In genomic region chr7:108492742-108493141, GRCh38 we compare ENCODE assay signal across 27 cellular contexts. TPM values are rescaled to one million over a fixed set of nuclear protein-coding genes. Genes with fewer than 3 reads are reported as not detected.
DNase-seq lines count a peak whose midpoint lies in the region; ATAC-seq and TF ChIP-seq lines count a peak whose summit lies in the region.
"Had no signal": no experiment of that assay in that cellular context is flagged by ENCODE, and none has a peak within 500 bp of the region (broad histone marks: within the 10 kb centered on the region; RNA-seq: fewer than 3 reads in every experiment).

No MANE protein-coding gene starts in this region.

- H3K27ac ChIP-seq in mesenchymal stem cell (ENCODE audit: low read length, poor library complexity, severe bottlenecking), result no peak overlapping the region
- H3K27ac ChIP-seq: gastrocnemius medialis, HL-60, lower lobe of right lung, upper lobe of left lung had no signal

- H2BK15ac ChIP-seq in mesenchymal stem cell (ENCODE audit: low read depth, poor library complexity, severe bottlenecking), result no peak overlapping the region

- H3K36me3 Mint-ChIP-seq in WTC11, result no peaks in the 10 kb centered on the region

- no peak overlapping the region for H3K4ac ChIP-seq in mesenchymal stem cell (ENCODE audit: low read depth in 1 of 2, low read length in 2 of 2)

- H3K4me1 Mint-ChIP-seq in WTC11, result no peaks in the 10 kb centered on the region

- CTCF ChIA-PET in WTC11 (lab: Charles Lee), result interaction anchor here (1.2 kb wide), 1 partner anchor 44 kb away, joined by 3 read pairs; no protein-coding TSS in a partner anchor

- POLR2A ChIA-PET in WTC11 (lab: Charles Lee), result no interaction called here

- H3K27ac Mint-ChIP-seq in WTC11, result peak overlapping the region; percentile 42; the same call in 1 of the 2 replicates
- H3K27ac Mint-ChIP-seq: activated naive CD8-positive, alpha-beta T cell; activated T-helper 2 cell treated with anti-CD3 and anti-CD28 coated beads, Interferon-gamma antibody, Interleukin-2, Interleukin-4, amounts not matched to agents 10 μg/mL and 5 μg/mL and 100 μg/mL, durations not matched to agents 14 hours and 24 hours and 36 hours; B cell; CD8-positive, alpha-beta memory T cell had no signal

- no peak overlapping the region for H3K23ac ChIP-seq in mesenchymal stem cell (ENCODE audit: low read length in 2 of 2)

- no peak for ATAC-seq in WTC11
- ATAC-seq: gastrocnemius medialis, HepG2, lower lobe of right lung had no signal

- no peak overlapping the region for H3K4me3 Mint-ChIP-seq in WTC11
- H3K4me3 Mint-ChIP-seq: activated naive CD8-positive, alpha-beta T cell; B cell had no signal

- no peak overlapping the region for H2AK5ac ChIP-seq in mesenchymal stem cell (ENCODE audit: low read length, severe bottlenecking)

- H3K9ac ChIP-seq in mesenchymal stem cell (ENCODE audit: low read length), result no peak overlapping the region

- H3K36me3 ChIP-seq in mesenchymal stem cell (ENCODE audit: control insufficient read depth in 1 of 2, insufficient read depth in 2 of 2, low read depth in 1 of 2, low read length in 2 of 2), result peaks cover 3 to 62% of the 10 kb centered on the region in 2 experiments
- H3K36me3 ChIP-seq: HAP-1 had no signal

- H3K4me2 ChIP-seq in mesenchymal stem cell (ENCODE audit: low read length, poor library complexity, severe bottlenecking), result no peak overlapping the region

- H3K4me3 ChIP-seq in foreskin fibroblast (ENCODE audit: low read depth in 1 of 2, low read length in 2 of 2) (no peak overlapping the region), mesenchymal stem cell (ENCODE audit: insufficient read depth in 1 of 2, low read depth in 1 of 2, low read length in 2 of 2) (no peak overlapping the region)
- H3K4me3 ChIP-seq: gastrocnemius medialis, HAP-1, lower lobe of right lung, upper lobe of left lung had no signal

- H2BK120ac ChIP-seq in mesenchymal stem cell (ENCODE audit: low read depth, low read length), result no peak overlapping the region

- H2BK12ac ChIP-seq in mesenchymal stem cell (ENCODE audit: low read length in 2 of 2), result no peak overlapping the region

- H4K8ac ChIP-seq in mesenchymal stem cell (ENCODE audit: low read length), result no peak overlapping the region

- H4K91ac ChIP-seq in mesenchymal stem cell (ENCODE audit: low read length), result no peak overlapping the region

- H3K9me3 Mint-ChIP-seq in WTC11, result no peaks in the 10 kb centered on the region
- H3K9me3 Mint-ChIP-seq: activated T-helper 2 cell treated with anti-CD3 and anti-CD28 coated beads, Interferon-gamma antibody, Interleukin-2, Interleukin-4, amounts not matched to agents 10 μg/mL and 5 μg/mL and 100 μg/mL, durations not matched to agents 14 hours and 24 hours and 36 hours; CD8-positive, alpha-beta memory T cell had no signal

- no peak overlapping the region for H3K18ac ChIP-seq in mesenchymal stem cell (ENCODE audit: low read depth in 1 of 2, low read length in 2 of 2)

- no peaks in the 10 kb centered on the region for H3K27me3 ChIP-seq in mesenchymal stem cell (ENCODE audit: control insufficient read depth in 1 of 2, insufficient read depth in 1 of 2, low read length in 2 of 2)
- H3K27me3 ChIP-seq: gastrocnemius medialis, upper lobe of left lung had no signal

- no peak overlapping the region for H2AFZ ChIP-seq in mesenchymal stem cell (ENCODE audit: low read depth, low read length)

- no peaks in the 10 kb centered on the region for H3K27me3 Mint-ChIP-seq in WTC11 (ENCODE audit: low read depth)
- H3K27me3 Mint-ChIP-seq: activated naive CD8-positive, alpha-beta T cell; B cell; CD8-positive, alpha-beta memory T cell had no signal

- H2BK5ac ChIP-seq in mesenchymal stem cell (ENCODE audit: low read depth, low read length, poor library complexity, severe bottlenecking), result no peak overlapping the region

- TF ChIP-seq POLR2A in erythroblast (IDR thresholded peaks at IDR 0.05; ENCODE audit: low read length), result no peak

- TF ChIP-seq RAD21 in Ishikawa (IDR thresholded peaks at IDR 0.05; ENCODE audit: low read depth), result no peak

- H3K14ac ChIP-seq in mesenchymal stem cell (ENCODE audit: low read length in 2 of 2), result no peak overlapping the region

- no peak for TF ChIP-seq CTCF in WTC11 (IDR thresholded peaks at IDR 0.05)
- TF ChIP-seq CTCF in foreskin fibroblast (IDR thresholded peaks at IDR 0.05; ENCODE audit: low read depth, low read length), result no peak

- peaks cover 6% of the 10 kb centered on the region for H3K79me1 ChIP-seq in mesenchymal stem cell (replicated peaks; ENCODE audit: low read length, poor library complexity, severe bottlenecking)

- DNase-seq in COLO668 (lab: John Stamatoyannopoulos, UW; ENCODE audit: unreplicated experiment) (peak; percentile 9), WTC11 (ENCODE audit: low spot score) (no peak), islet precursor cell (peak; percentile 71), foreskin fibroblast (no peak), erythroblast (lab: John Stamatoyannopoulos, UW) (no peak), dedifferentiated amniotic fluid mesenchymal stem cell (ENCODE audit: extremely low spot score) (no peak), mesenchymal stem cell (no peak)
- DNase-seq: activated CD4-positive, alpha-beta T cell treated with anti-CD3 and anti-CD28 coated beads, Interleukin-2, amount 50 U/mL, for 48 hours; activated CD8-positive, alpha-beta memory T cell treated with anti-CD3 and anti-CD28 coated beads, Interleukin-2, amount 50 U/mL, for 48 hours; CD8-positive, alpha-beta memory T cell; cerebellar nuclear complex; DMS79 treated with DMSO at 0.1 percent for 48 hours; gastrocnemius medialis; hypothalamus; lower lobe of right lung; NCI-H2029 treated with DMSO at 0.1 percent for 48 hours; NCI-H345; Right ventricle myocardium superior; upper lobe of left lung had no signal

- WGBS in mesenchymal stem cell, result 95% methylated on average over 4 of the region's 4 CpGs

- no peak for TF ChIP-seq EP300 in Ishikawa (IDR thresholded peaks at IDR 0.05; ENCODE audit: borderline replicate concordance)

- no peaks in the 10 kb centered on the region for H3K9me3 ChIP-seq in mesenchymal stem cell (ENCODE audit: control insufficient read depth, low read length)
- H3K9me3 ChIP-seq: gastrocnemius medialis, HAP-1, lower lobe of right lung, upper lobe of left lung had no signal

- H3K4me1 ChIP-seq in mesenchymal stem cell (ENCODE audit: control insufficient read depth, insufficient read depth, low read depth, low read length), result no peaks in the 10 kb centered on the region
- H3K4me1 ChIP-seq: gastrocnemius medialis, lower lobe of right lung had no signal

TF ChIP-seq in Ishikawa, 13 proteins besides CTCF, POLR2A, EP300 and RAD21:
- TF ChIP-seq ZBTB7A (IDR thresholded peaks at IDR 0.05; ENCODE audit: low read depth) (no peak), USF1 (IDR thresholded peaks at IDR 0.05) (peak; percentile 41; the same call in 1 of the 2 replicates), FOXM1 (IDR thresholded peaks at IDR 0.05; ENCODE audit: borderline replicate concordance, low read depth) (no peak), TCF12 (IDR thresholded peaks at IDR 0.05; ENCODE audit: low read depth) (no peak), CREB1 (IDR thresholded peaks at IDR 0.05; ENCODE audit: low read depth) (no peak), EGR1 (IDR thresholded peaks at IDR 0.05) (no peak), NFIC (IDR thresholded peaks at IDR 0.05) (no peak)
- TF ChIP-seq, protein P1, sequence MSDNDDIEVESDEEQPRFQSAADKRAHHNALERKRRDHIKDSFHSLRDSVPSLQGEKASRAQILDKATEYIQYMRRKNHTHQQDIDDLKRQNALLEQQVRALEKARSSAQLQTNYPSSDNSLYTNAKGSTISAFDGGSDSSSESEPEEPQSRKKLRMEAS (IDR thresholded peaks at IDR 0.05), result no peak
TF ChIP-seq in Ishikawa: peak in this region for 1.

TF ChIP-seq in WTC11, 78 proteins besides CTCF, POLR2A, EP300 and RAD21 (continues in another document):
- TF ChIP-seq ZNF512 (CRISPR knock-in tag; IDR thresholded peaks at IDR 0.05; ENCODE audit: borderline replicate concordance) (no peak), FOXP1 (CRISPR knock-in tag; IDR thresholded peaks at IDR 0.05; ENCODE audit: borderline replicate concordance) (no peak), HMGXB4 (CRISPR knock-in tag; IDR thresholded peaks at IDR 0.05) (no peak)
- TF ChIP-seq, protein P2, sequence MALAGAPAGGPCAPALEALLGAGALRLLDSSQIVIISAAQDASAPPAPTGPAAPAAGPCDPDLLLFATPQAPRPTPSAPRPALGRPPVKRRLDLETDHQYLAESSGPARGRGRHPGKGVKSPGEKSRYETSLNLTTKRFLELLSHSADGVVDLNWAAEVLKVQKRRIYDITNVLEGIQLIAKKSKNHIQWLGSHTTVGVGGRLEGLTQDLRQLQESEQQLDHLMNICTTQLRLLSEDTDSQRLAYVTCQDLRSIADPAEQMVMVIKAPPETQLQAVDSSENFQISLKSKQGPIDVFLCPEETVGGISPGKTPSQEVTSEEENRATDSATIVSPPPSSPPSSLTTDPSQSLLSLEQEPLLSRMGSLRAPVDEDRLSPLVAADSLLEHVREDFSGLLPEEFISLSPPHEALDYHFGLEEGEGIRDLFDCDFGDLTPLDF (CRISPR knock-in tag; IDR thresholded peaks at IDR 0.05), result no peak

RNA-seq across cellular contexts. Expression of gene PNPLA8, which starts 33.2 kb away (rescaled TPM):
- 11.1 to 12.4 TPM (median 11.4 TPM) in 3 replicates for total RNA-seq in WTC11 (2021)
- polyA plus RNA-seq in mesenchymal stem cell (2013, experiment 1 of 2), result 19.3 TPM
- 20.8 TPM for polyA plus RNA-seq in mesenchymal stem cell (2013, experiment 2 of 2)

RNA-seq across cellular contexts. Expression of gene NRCAM, which starts 36.5 kb away (rescaled TPM):
- total RNA-seq in WTC11 (2021), result 2.6 to 2.9 TPM (median 2.7 TPM) in 3 replicates
- 0.07 TPM for polyA plus RNA-seq in mesenchymal stem cell (2013, experiment 1 of 2)
- polyA plus RNA-seq in mesenchymal stem cell (2013, experiment 2 of 2), result 0.08 TPM
- total RNA-seq: OCI-LY7 had no signal

Comparison
In these comparisons a context has a peak if more than half of its experiments do, and no peak if none do; other contexts are left out.
1. DNase-seq: peak in COLO668 (single experiment) and islet precursor cell (single experiment); none in WTC11 (single experiment), foreskin fibroblast (0 of 2), erythroblast (0 of 2), dedifferentiated amniotic fluid mesenchymal stem cell (single experiment) and mesenchymal stem cell (single experiment).